ENCODE assay signal across 1 cellular context in genomic region chr5:38948501-38948900, GRCh38.
TF ChIP-seq lines count a peak whose summit lies in the region.

No MANE protein-coding gene starts in this region.

TF ChIP-seq in IMR-90, 13 proteins besides CTCF, POLR2A, EP300 and RAD21:
- TF ChIP-seq MAZ (IDR thresholded peaks at IDR 0.05; ENCODE audit: borderline replicate concordance, low read depth, low read length): no peak
- TF ChIP-seq SMC3 (IDR thresholded peaks at IDR 0.05; ENCODE audit: low read depth, low read length): no peak
- TF ChIP-seq CEBPB (IDR thresholded peaks at IDR 0.05; ENCODE audit: low read depth, low read length): no peak
- TF ChIP-seq FOS (IDR thresholded peaks at IDR 0.05; ENCODE audit: low read depth, low read length): no peak
- TF ChIP-seq RFX5 (IDR thresholded peaks at IDR 0.05; ENCODE audit: low read depth, low read length): no peak
- TF ChIP-seq CHD1 (IDR thresholded peaks at IDR 0.05; ENCODE audit: low read depth, low read length): no peak
- no peak for TF ChIP-seq ELK1 (IDR thresholded peaks at IDR 0.05; ENCODE audit: borderline replicate concordance, low read depth, low read length)
- TF ChIP-seq BHLHE40 (IDR thresholded peaks at IDR 0.05; ENCODE audit: low read depth, low read length): no peak
- no peak for TF ChIP-seq USF2 (IDR thresholded peaks at IDR 0.05; ENCODE audit: low read depth, low read length)
- no peak for TF ChIP-seq RCOR1 (IDR thresholded peaks at IDR 0.05; ENCODE audit: insufficient replicate concordance, low read length)
- TF ChIP-seq NFE2L2 (IDR thresholded peaks at IDR 0.05; ENCODE audit: low read depth, low read length): no peak
- no peak for TF ChIP-seq MXI1 (IDR thresholded peaks at IDR 0.05; ENCODE audit: borderline replicate concordance, low read depth, low read length)
- TF ChIP-seq MAFK (IDR thresholded peaks at IDR 0.05; ENCODE audit: low read depth, low read length): no peak
